Comparison of ENCODE assay signal across 23 cellular contexts in genomic region chr1:94286864-94287437, GRCh38. TPM values are rescaled to one million over a fixed set of nuclear protein-coding genes. Genes with fewer than 3 reads are reported as not detected.
"Had no signal": no experiment of that assay in that cellular context is flagged by ENCODE, and none has a peak within 500 bp of the region (broad histone marks: within the 10 kb centered on the region; RNA-seq: fewer than 3 reads in every experiment).

No MANE protein-coding gene starts in this region.

- H3K27ac ChIP-seq: ascending aorta, colonic mucosa, dorsolateral prefrontal cortex, esophagus squamous epithelium, parathyroid adenoma, transverse colon, uterus had no signal

- ATAC-seq: activated naive CD4-positive, alpha-beta T cell treated with anti-CD3 and anti-CD28 coated beads, Interleukin-2, amount 50 U/mL, for 72 hours; activated T-helper 17 cell treated with anti-CD3 and anti-CD28 coated beads, Interleukin-2, amount 50 U/mL, for 72 hours; effector memory CD8-positive, alpha-beta T cell; gastrocnemius medialis; mucosa of descending colon; sciatic nerve; stimulated activated memory B cell treated with anti-CD40 and anti-IgM and Interleukin-4, amounts not matched to agents 10 μg/mL and 1 μg/mL and 100 μg/mL, for 72 hours had no signal

- H3K36me3 ChIP-seq: ascending aorta, colonic mucosa, esophagus squamous epithelium, gastrocnemius medialis, transverse colon, uterus had no signal

- H3K9ac ChIP-seq: parathyroid adenoma had no signal

- DNase-seq: activated T-cell treated with anti-CD3 and anti-CD28 coated beads, Interleukin-2, amount 50 U/mL, for 24 hours; colonic mucosa; dorsolateral prefrontal cortex; effector memory CD8-positive, alpha-beta T cell; esophagus squamous epithelium; gastrocnemius medialis; kidney; mesendoderm; mucosa of descending colon; naive B cell; nucleus accumbens; stimulated activated CD4-positive, alpha-beta T cell treated with anti-CD3 and anti-CD28 coated beads, Interleukin-15, amount 100 ng/mL, for 24 hours; T-helper 1 cell; T-helper 9 cell; transverse colon; uterus had no signal

- H2AFZ ChIP-seq: parathyroid adenoma had no signal

- H3K27me3 ChIP-seq: ascending aorta, colonic mucosa, esophagus squamous epithelium, gastrocnemius medialis, transverse colon, uterus had no signal

- H3K4me1 ChIP-seq: ascending aorta, colonic mucosa, esophagus squamous epithelium, gastrocnemius medialis, parathyroid adenoma, transverse colon, uterus had no signal

- H3K79me2 ChIP-seq: parathyroid adenoma had no signal

- H3K9me3 ChIP-seq: ascending aorta, colonic mucosa, esophagus squamous epithelium, gastrocnemius medialis, mucosa of descending colon, transverse colon, uterus had no signal

- H3K4me2 ChIP-seq: smooth muscle cell had no signal

- H3K4me3 ChIP-seq: ascending aorta, colonic mucosa, dorsolateral prefrontal cortex, esophagus squamous epithelium, gastrocnemius medialis, mucosa of descending colon, smooth muscle cell, transverse colon, uterus had no signal

RNA-seq across cellular contexts. Expression of gene ARHGAP29, which starts 49.6 kb away (rescaled TPM):
- total RNA-seq: activated T-helper 17 cell treated with anti-CD3 and anti-CD28 coated beads, Interleukin-2, amount 50 U/mL, for 72 hours had no signal
